ENCODE assay signal across 10 cellular contexts in the genomic region with DNA sequence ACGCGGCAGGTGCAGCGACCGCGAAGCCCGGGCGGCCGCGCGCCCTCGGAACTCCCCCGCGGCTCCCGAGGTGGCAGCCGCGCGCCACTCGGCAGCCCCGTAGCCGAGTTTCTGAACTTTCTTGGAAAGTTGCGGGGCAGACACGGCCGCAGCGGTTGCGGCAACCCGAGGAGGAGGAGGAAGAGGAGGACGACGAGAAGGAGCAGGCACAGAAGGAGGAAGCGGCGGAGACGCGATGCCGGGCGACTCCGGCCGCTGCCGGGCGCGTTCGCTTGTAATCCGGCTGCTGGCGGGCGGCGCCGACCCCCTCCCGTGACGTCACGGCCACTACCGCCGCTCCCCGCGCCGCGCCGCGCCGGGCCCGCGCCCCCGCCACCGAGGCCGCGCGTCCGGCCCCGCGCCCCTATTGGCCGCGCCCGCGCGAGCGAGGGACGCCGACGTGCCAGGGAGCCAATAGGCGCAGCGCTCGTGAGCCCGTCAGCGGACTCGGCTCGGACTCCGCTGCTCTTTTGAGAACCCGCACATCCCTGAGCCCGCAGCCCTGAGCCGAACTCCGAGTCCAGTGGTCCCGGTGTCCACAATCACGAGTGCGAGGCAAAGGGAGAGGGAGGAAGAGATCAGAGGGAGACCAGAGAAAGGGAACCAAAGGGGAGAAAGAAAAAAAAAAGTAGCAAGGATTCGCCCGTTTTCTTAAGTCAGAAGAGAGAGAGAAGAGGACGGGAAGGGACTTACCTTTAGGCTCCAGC. TPM values are rescaled to one million over a fixed set of nuclear protein-coding genes. Genes with fewer than 3 reads are reported as not detected.
DNase-seq lines count a peak whose midpoint lies in the region; ATAC-seq, FAIRE-seq and TF ChIP-seq lines count a peak whose summit lies in the region.
"Had no signal": no experiment of that assay in that cellular context is flagged by ENCODE, and none has a peak within 500 bp of the region (broad histone marks: within the 10 kb centered on the region; RNA-seq: fewer than 3 reads in every experiment).

No MANE protein-coding gene starts in this region.

- H3K27me3 ChIP-seq in SJCRH30 (0 out of 2 replicates have a peak, but pooled peaks cover 2% of the 10 kb centered on the region), rectal smooth muscle tissue (ENCODE audit: control insufficient read depth, insufficient read depth, low read length) (peaks cover 60% of the 10 kb centered on the region)

- H3K4me3 ChIP-seq in SJCRH30 (peak overlapping the region; percentile 34), fibroblast of mammary gland (ENCODE audit: control insufficient read depth, low read depth, low read length) (peak overlapping the region; percentile 27), rectal smooth muscle tissue (ENCODE audit: low read length) (peak overlapping the region; percentile 52)

- no peak for TF ChIP-seq CTCF in fibroblast of mammary gland (conservative IDR thresholded peaks at IDR 0.05; ENCODE audit: control insufficient read depth, insufficient read depth, low read depth, low read length)

- no peak for ATAC-seq in HG03095 (IDR thresholded peaks at IDR 0.05; ENCODE audit: unreplicated experiment)
- no peak for ATAC-seq in HG02571 (IDR thresholded peaks at IDR 0.05; ENCODE audit: unreplicated experiment)

- no peaks in the 10 kb centered on the region for H3K4me1 ChIP-seq in SJCRH30
- no peaks in the 10 kb centered on the region for H3K4me1 ChIP-seq in rectal smooth muscle tissue (ENCODE audit: control insufficient read depth, insufficient read depth, low read length)
- H3K4me1 ChIP-seq: BLaER1 treated with 17β-estradiol and CSF1 and Interleukin-3, amounts not matched to agents 10 nM and 100 nM had no signal

- H3K36me3 ChIP-seq in SJCRH30 (no peaks in the 10 kb centered on the region), rectal smooth muscle tissue (ENCODE audit: control insufficient read depth, insufficient read depth, low read length) (no peaks in the 10 kb centered on the region)
- H3K36me3 ChIP-seq: BLaER1 treated with 17β-estradiol and CSF1 and Interleukin-3, amounts not matched to agents 10 nM and 100 nM; neutrophil had no signal

- H3K27ac ChIP-seq in SJCRH30 (no peak overlapping the region), rectal smooth muscle tissue (ENCODE audit: low read depth, low read length) (no peak overlapping the region)
- H3K27ac ChIP-seq: BLaER1 treated with 17β-estradiol and CSF1 and Interleukin-3, amounts not matched to agents 10 nM and 100 nM; neutrophil had no signal

- H3K9me3 ChIP-seq in SJCRH30 (replicated peaks) = no peaks in the 10 kb centered on the region
- H3K9me3 ChIP-seq: neutrophil had no signal

- FAIRE-seq in urothelium cell line (lab: Jason Lieb, UNC) = no peak

- no peak overlapping the region for H3K9ac ChIP-seq in rectal smooth muscle tissue (ENCODE audit: low read length)
- H3K9ac ChIP-seq: BLaER1 treated with 17β-estradiol and CSF1 and Interleukin-3, amounts not matched to agents 10 nM and 100 nM had no signal

- DNase-seq in NCI-H2107 (lab: John Stamatoyannopoulos, UW) = peak; percentile 8
- DNase-seq in NCI-H2107 treated with DMSO at 0.1 percent for 48 hours (lab: John Stamatoyannopoulos, UW; ENCODE audit: unreplicated experiment) = no peak
- peak in 1 of 2 experiments; percentile 34 for DNase-seq in SJCRH30
- peak; percentile 34 for DNase-seq in fibroblast of mammary gland (ENCODE audit: low read depth)
- DNase-seq in urothelium cell line (ENCODE audit: low spot score) = no peak

RNA-seq across cellular contexts. Expression of a gene that starts 0.7 kb away (rescaled TPM):
- total RNA-seq in SJCRH30 (2014; rRNA removed; shearing (Covaris generic)) = not detected in 2 replicates

Comparison
In these comparisons a context has a peak if more than half of its experiments do, and no peak if none do; other contexts are left out.
1. DNase-seq: peak in NCI-H2107 (single experiment) and fibroblast of mammary gland (single experiment); none in NCI-H2107 treated with DMSO at 0.1 percent for 48 hours (single experiment) and urothelium cell line (single experiment).
2. Peak in every context shown above with its lines, with median percentiles within 50 percentile points of each other: H3K4me3 ChIP-seq.